ENCODE assay signal across 8 cellular contexts in genomic region chr1:51519048-51519856, GRCh38. TPM values are rescaled to one million over a fixed set of nuclear protein-coding genes. Genes with fewer than 3 reads are reported as not detected.
DNase-seq lines count a peak whose midpoint lies in the region; ATAC-seq and TF ChIP-seq lines count a peak whose summit lies in the region.

TSS of gene EPS15 (minus strand) at chr1:51519266. CDS start at chr1:51519231, 35 bp downstream.

- TF ChIP-seq CTCF in Panc1 (IDR thresholded peaks at IDR 0.05): no peak; the same call in 1 of the 2 replicates

- DNase-seq in Caki2 (ENCODE audit: low read depth) (peak; percentile 80), Panc1 (ENCODE audit: low read depth, low spot score) (no peak)
- peak; percentile 94 to 95 for DNase-seq in activated T-cell treated with anti-CD3 and anti-CD28 coated beads, Interleukin-2, amount 50 U/mL, for 48 hours
- DNase-seq in stimulated activated CD8-positive, alpha-beta memory T cell treated with anti-CD3 and anti-CD28 coated beads, Interleukin-4, amount 100 ng/mL, for 48 hours: peak; percentile 92

- H3K36me3 ChIP-seq in HUES6 (ENCODE audit: control insufficient read depth, insufficient read depth, low read length) (no peaks in the 10 kb centered on the region), Panc1 (ENCODE audit: control insufficient read depth, insufficient read depth, low read length) (no peaks in the 10 kb centered on the region; the same call in 1 of the 2 replicates), esophagus (ENCODE audit: control insufficient read depth in 2 of 2, insufficient read depth in 2 of 2, low read length in 1 of 2) (no peaks in the 10 kb centered on the region), mucosa of stomach (ENCODE audit: control insufficient read depth, insufficient read depth, low read length) (no peaks in the 10 kb centered on the region)

- H3K27ac ChIP-seq in HUES6 (ENCODE audit: low read depth, low read length): peak within 1 kb of the TSS; percentile 60; the same call in 1 of the 2 replicates
- H3K27ac ChIP-seq in Panc1 (ENCODE audit: low read length): peak within 1 kb of the TSS; percentile 94
- peak within 1 kb of the TSS; percentile 90 to 99 for H3K27ac ChIP-seq in esophagus (ENCODE audit: low read depth in 2 of 2, low read length in 1 of 2)

- H3K4me3 ChIP-seq in HUES6 (ENCODE audit: low read depth, low read length): peak within 1 kb of the TSS; percentile 82
- peak within 1 kb of the TSS; percentile 91 to 95 for H3K4me3 ChIP-seq in Panc1 (ENCODE audit: low read depth in 2 of 2, low read length in 2 of 2)
- peak within 1 kb of the TSS; percentile 70 to 96 for H3K4me3 ChIP-seq in esophagus (ENCODE audit: low read depth in 1 of 2, low read length in 2 of 2)
- H3K4me3 ChIP-seq in mucosa of stomach (ENCODE audit: low read length): peak within 1 kb of the TSS; percentile 96

- ATAC-seq in GM21367 (IDR thresholded peaks at IDR 0.05; ENCODE audit: unreplicated experiment): peak; percentile 42
- ATAC-seq in Panc1: peak; percentile 94

- CTCF ChIA-PET in Panc1 (lab: Charles Lee): interaction anchor here (0.6 kb wide), 1 partner anchor 16 kb away, joined by 4 read pairs; no protein-coding TSS in a partner anchor

- intact Hi-C loops in Panc1 (cut with micrococcal nuclease; ENCODE audit: unreplicated experiment): no loop called here

- POLR2A ChIA-PET in Panc1 (lab: Charles Lee): interaction anchor here (0.6 kb wide), 1 partner anchor 91 kb away, joined by 3 read pairs; no protein-coding TSS in a partner anchor

- peaks cover 8% of the 10 kb centered on the region for H3K4me1 ChIP-seq in HUES6 (ENCODE audit: control insufficient read depth, insufficient read depth, low read length)
- peaks cover 37% of the 10 kb centered on the region for H3K4me1 ChIP-seq in Panc1 (ENCODE audit: control insufficient read depth, insufficient read depth, low read length)
- H3K4me1 ChIP-seq in esophagus (ENCODE audit: control insufficient read depth in 2 of 2, insufficient read depth in 2 of 2, low read length in 1 of 2): peaks cover 0 to 2% of the 10 kb centered on the region in 2 donors
- H3K4me1 ChIP-seq in mucosa of stomach (ENCODE audit: control insufficient read depth, insufficient read depth, low read length): peaks cover 18% of the 10 kb centered on the region

- no TSS peak for BruUV-seq in Panc1 (replicated peaks; lab: Mats Ljungman, UMichigan)

- in situ Hi-C loops in Caki2 (cut with HindIII; ENCODE audit: low pct_unique_long_range_greater_than_20kb, low sequenced_read_pairs): no loop called here
- in situ Hi-C loops in Panc1 (cut with HindIII; ENCODE audit: low pct_unique_long_range_greater_than_20kb, low sequenced_read_pairs): no loop called here

- no peaks in the 10 kb centered on the region for H3K9me3 ChIP-seq in HUES6 (ENCODE audit: control insufficient read depth, insufficient read depth, low read depth, low read length)
- H3K9me3 ChIP-seq in Panc1 (ENCODE audit: control insufficient read depth, insufficient read depth, low read depth, low read length): no peaks in the 10 kb centered on the region
- no peaks in the 10 kb centered on the region for H3K9me3 ChIP-seq in esophagus (ENCODE audit: control insufficient read depth in 2 of 2, insufficient read depth in 1 of 2, low read depth in 1 of 2, low read length in 1 of 2)
- no peaks in the 10 kb centered on the region for H3K9me3 ChIP-seq in mucosa of stomach (ENCODE audit: control insufficient read depth, low read length)

- 1 to 2% methylated on average over 31 to 56 of the region's 56 CpGs for WGBS in esophagus, 2 donors

- H3K27me3 ChIP-seq in HUES6 (ENCODE audit: control insufficient read depth, insufficient read depth, low read length) (no peaks in the 10 kb centered on the region), Panc1 (ENCODE audit: control insufficient read depth, insufficient read depth, low read length) (no peaks in the 10 kb centered on the region), esophagus (ENCODE audit: control insufficient read depth in 1 of 2, insufficient read depth in 2 of 2, low read length in 2 of 2) (no peaks in the 10 kb centered on the region), mucosa of stomach (ENCODE audit: control insufficient read depth, insufficient read depth, low read length) (no peaks in the 10 kb centered on the region)

- peak within 1 kb of the TSS; percentile 84 for H3K9ac ChIP-seq in HUES6 (ENCODE audit: low read length)
- H3K9ac ChIP-seq in mucosa of stomach (ENCODE audit: low read length): peak within 1 kb of the TSS; percentile 83

RNA-seq across cellular contexts. Expression of gene EPS15, which starts in this region (rescaled TPM):
- total RNA-seq in Caki2 (2014; rRNA removed; shearing (Covaris generic); ENCODE audit: low replicate concordance): 7.6 and 8.7 TPM in 2 replicates
- 54.4 TPM for total RNA-seq in Panc1 (2021; ENCODE audit: unreplicated experiment)
- polyA plus RNA-seq in Panc1 (2012; ENCODE audit: insufficient read length): 15.4 TPM
- 10 to 100 TPM; 10.8 to 14.4 TPM for polyA plus RNA-seq in esophagus
